ENCODE assay signal across 20 cellular contexts in the genomic region with DNA sequence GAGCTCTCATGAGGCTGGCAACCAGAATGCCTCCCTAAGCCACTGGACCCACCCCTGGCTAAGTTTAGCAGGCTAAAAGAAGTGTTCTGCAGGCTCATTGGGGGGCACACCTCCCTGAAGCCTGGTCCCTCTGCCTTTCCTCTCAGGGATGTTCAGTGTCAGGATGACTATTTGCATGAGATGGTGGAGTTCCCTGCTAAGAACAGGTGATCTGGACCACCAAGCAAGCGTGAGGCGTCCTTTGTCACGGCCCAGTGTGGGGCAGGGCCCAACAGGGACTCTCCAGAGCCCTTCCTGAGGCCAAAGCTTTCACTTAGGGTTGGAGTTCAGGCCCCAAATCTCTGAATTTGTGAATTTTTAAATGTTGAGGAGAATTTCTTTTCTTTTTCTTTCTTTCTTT. TPM values are rescaled to one million over a fixed set of nuclear protein-coding genes. Genes with fewer than 3 reads are reported as not detected.
DNase-seq lines count a peak whose midpoint lies in the region; ATAC-seq, FAIRE-seq and TF ChIP-seq lines count a peak whose summit lies in the region.
"Had no signal": no experiment of that assay in that cellular context is flagged by ENCODE, and none has a peak within 500 bp of the region (broad histone marks: within the 10 kb centered on the region; RNA-seq: fewer than 3 reads in every experiment).

No MANE protein-coding gene starts in this region.

- H3K36me3 ChIP-seq in H7 (replicated peaks; ENCODE audit: control insufficient read depth, insufficient read depth, low read length): no peaks in the 10 kb centered on the region
- peaks cover 2 to 7% of the 10 kb centered on the region in 2 donors for H3K36me3 ChIP-seq in kidney (ENCODE audit: control insufficient read depth in 1 of 2, insufficient read depth in 2 of 2, low read length in 2 of 2)
- peaks cover 0 to 73% (median 9%) of the 10 kb centered on the region in 9 donors for H3K36me3 ChIP-seq in heart right ventricle

- FAIRE-seq in kidney (lab: Jason Lieb, UNC): no peak
- FAIRE-seq: A204.1, D721Med, G401.6, GM12891, GM19239, H54 had no signal

- intact Hi-C loops in kidney (cut with DNase I) (loop anchor here (10.0 kb wide), 1 partner anchor 69 kb away; no protein-coding TSS in a partner anchor), posterior vena cava (cut with DNase I) (no loop called here), heart right ventricle (cut with DNase I) (no loop called here)

- H3K4me1 ChIP-seq in kidney (ENCODE audit: control insufficient read depth in 1 of 2, insufficient read depth in 1 of 2, low read depth in 1 of 2, low read length in 2 of 2) (peaks cover 21 to 23% of the 10 kb centered on the region in 2 donors), heart right ventricle (peaks cover 0 to 11% (median 0%) of the 10 kb centered on the region in 9 donors)
- H3K4me1 ChIP-seq: Caco-2 had no signal

- no peak overlapping the region for H3K4me3 ChIP-seq in H7 (ENCODE audit: insufficient read depth, low read depth, low read length)
- no peak overlapping the region for H3K4me3 ChIP-seq in kidney (ENCODE audit: low read length in 2 of 2)
- H3K4me3 ChIP-seq in heart right ventricle: no peak overlapping the region
- H3K4me3 ChIP-seq: GM23248 had no signal

- H3K27me3 ChIP-seq in H7 (ENCODE audit: control insufficient read depth, insufficient read depth, low read length) (no peaks in the 10 kb centered on the region), heart right ventricle (no peaks in the 10 kb centered on the region)

- DNase-seq in H7 (peak; percentile 62), kidney (no peak), posterior vena cava (ENCODE audit: low spot score) (peak; percentile 16), heart right ventricle (no peak), NCI-H748 treated with DMSO at 0.1 percent for 48 hours (lab: John Stamatoyannopoulos, UW) (no peak)
- DNase-seq: AML-193; Caco-2; CD4-positive, alpha-beta T cell; GM23248; HFFc6 had no signal

- 94 to 99% methylated on average over 3 of the region's 3 CpGs for WGBS in heart right ventricle, 2 donors

- H3K9me3 ChIP-seq in kidney (ENCODE audit: control insufficient read depth in 1 of 2, low read length in 2 of 2) (no peaks in the 10 kb centered on the region), heart right ventricle (no peaks in the 10 kb centered on the region)
- H3K9me3 ChIP-seq: Caco-2 had no signal

- ATAC-seq in GM21367 (IDR thresholded peaks at IDR 0.05; ENCODE audit: unreplicated experiment) (no peak), heart right ventricle (no peak)
- ATAC-seq: HCT116 had no signal

- H3K27ac ChIP-seq in kidney (ENCODE audit: low read depth in 2 of 2, low read length in 2 of 2): peak overlapping the region; percentile 43 to 75
- no peak overlapping the region for H3K27ac ChIP-seq in heart right ventricle
- H3K27ac ChIP-seq: C4-2B, GM23248, HL-60 had no signal

- TF ChIP-seq CTCF in kidney (IDR thresholded peaks at IDR 0.05; ENCODE audit: borderline replicate concordance, extremely low read depth, insufficient read depth): no peak
- no peak for TF ChIP-seq CTCF in heart right ventricle (IDR thresholded peaks at IDR 0.05)

- no peak overlapping the region for H3K9ac ChIP-seq in kidney (ENCODE audit: low read length in 2 of 2)
- H3K9ac ChIP-seq: GM23248 had no signal

RNA-seq across cellular contexts. Expression of a gene that starts 12.0 kb away (rescaled TPM):
- total RNA-seq in H7 (2014; rRNA removed; shearing (Covaris generic)): 3.5 and 4.2 TPM in 2 replicates
- 18.9 TPM for total RNA-seq in kidney
- polyA plus RNA-seq in kidney (ENCODE audit: insufficient read depth, low read depth, low replicate concordance): 6.5 TPM
- total RNA-seq in posterior vena cava: 10 to 100 TPM; 10.4 to 11.3 TPM
- 10 to 100 TPM in 1 of 10 donors, 1 to 10 TPM in 9; 5.7 to 10.1 (median 7.5) TPM for total RNA-seq in heart right ventricle
- polyA plus RNA-seq in heart right ventricle: 1 to 10 TPM; 3.3 to 4.9 TPM

RNA-seq across cellular contexts. Expression of a gene that starts 13.2 kb away (rescaled TPM):
- total RNA-seq in H7 (2014; rRNA removed; shearing (Covaris generic)): 144 and 180 TPM in 2 replicates
- 74.2 TPM for total RNA-seq in kidney
- 74.7 TPM for polyA plus RNA-seq in kidney (ENCODE audit: insufficient read depth, low read depth, low replicate concordance)
- total RNA-seq in posterior vena cava: 100 to 1,000 TPM; 102 to 107 TPM
- total RNA-seq in heart right ventricle: 100 to 1,000 TPM in 8 of 10 donors, 10 to 100 TPM in 2; 90.1 to 138 (median 110) TPM
- polyA plus RNA-seq in heart right ventricle: 100 to 1,000 TPM; 102 to 113 TPM

Comparison
In these comparisons a context has a peak if more than half of its experiments do, and no peak if none do; other contexts are left out.
1. DNase-seq: peak in H7 (single experiment) and posterior vena cava (single experiment); none in kidney (single experiment), heart right ventricle (0 of 2) and NCI-H748 treated with DMSO at 0.1 percent for 48 hours (single experiment).
2. H3K27ac ChIP-seq: peak in kidney (2 of 2); none in heart right ventricle (0 of 10).